Comparison of ENCODE assay signal across 8 cellular contexts in the genomic region with DNA sequence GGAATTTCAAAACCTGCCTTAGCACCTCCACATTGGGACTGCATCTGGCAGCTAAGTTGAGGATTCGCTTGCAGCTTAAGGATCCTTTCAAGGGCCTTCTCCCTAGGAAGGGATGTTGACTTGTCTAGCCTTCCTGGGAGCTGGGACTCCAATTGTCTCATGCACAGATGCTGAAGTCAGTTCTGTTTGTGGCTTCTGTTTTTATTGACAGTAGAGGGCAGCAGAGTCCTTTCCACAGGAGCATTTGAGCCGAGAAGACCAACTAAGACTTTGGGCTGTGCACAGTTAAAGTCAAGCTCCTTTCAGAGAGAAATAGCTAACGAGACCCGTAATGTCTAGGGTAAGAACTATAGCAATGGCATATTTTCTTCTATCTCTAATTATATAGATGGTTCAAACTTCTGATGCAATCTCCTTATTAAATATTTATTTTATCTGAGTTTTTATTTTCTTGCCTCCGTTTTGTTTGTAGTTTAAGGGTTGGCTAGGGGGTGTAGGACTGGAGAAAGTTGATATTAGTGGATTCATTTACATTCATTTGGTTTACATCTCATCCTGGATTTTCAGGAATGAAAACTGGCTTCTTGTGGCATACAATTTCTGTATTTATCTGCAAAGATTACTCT. TPM values are rescaled to one million over a fixed set of nuclear protein-coding genes. Genes with fewer than 3 reads are reported as not detected.
A peak's percentile ranks its signal among the peaks of the same experiment; 100 is the strongest.
DNase-seq lines count a peak whose midpoint lies in the region; ATAC-seq and TF ChIP-seq lines count a peak whose summit lies in the region.

No MANE protein-coding gene starts in this region.

- H3K4me1 Mint-ChIP-seq in Calu3 (ENCODE audit: low read depth, unreplicated experiment) = no peaks in the 10 kb centered on the region
- no peaks in the 10 kb centered on the region for H3K4me1 Mint-ChIP-seq in activated naive CD8-positive, alpha-beta T cell treated with anti-CD3 and anti-CD28 coated beads, Interleukin-2, amount 10 ng/mL, durations not matched to agents 7 days and 5 days

- no peak overlapping the region for H3K27ac ChIP-seq in heart right ventricle

- H3K4me1 ChIP-seq in heart right ventricle = no peaks in the 10 kb centered on the region

- POLR2A ChIA-PET in activated naive CD8-positive, alpha-beta T cell treated with anti-CD3 and anti-CD28 coated beads, Interleukin-2, amount 10 ng/mL, durations not matched to agents 7 days and 5 days (lab: Charles Lee) = no interaction called here

- no peak overlapping the region for H3K4me3 Mint-ChIP-seq in Calu3 (ENCODE audit: low read depth, unreplicated experiment)
- H3K4me3 Mint-ChIP-seq in activated naive CD8-positive, alpha-beta T cell treated with anti-CD3 and anti-CD28 coated beads, Interleukin-2, amount 10 ng/mL, durations not matched to agents 7 days and 5 days = no peak overlapping the region

- H3K36me3 Mint-ChIP-seq in Calu3 (ENCODE audit: insufficient read depth, unreplicated experiment) = no peaks in the 10 kb centered on the region
- no peaks in the 10 kb centered on the region for H3K36me3 Mint-ChIP-seq in activated naive CD8-positive, alpha-beta T cell treated with anti-CD3 and anti-CD28 coated beads, Interleukin-2, amount 10 ng/mL, durations not matched to agents 7 days and 5 days

- ATAC-seq in GM19025 (IDR thresholded peaks at IDR 0.05; ENCODE audit: low read depth, unreplicated experiment) = peak; percentile 70
- peak; percentile 79 for ATAC-seq in HG03457 (IDR thresholded peaks at IDR 0.05; ENCODE audit: unreplicated experiment)
- peak; percentile 65 for ATAC-seq in activated naive CD8-positive, alpha-beta T cell treated with anti-CD3 and anti-CD28 coated beads, Interleukin-2, amount 10 ng/mL, durations not matched to agents 7 days and 5 days (ENCODE audit: low read depth)
- peak in 5 of 8 donors; percentile 44 to 75 (median 58) for ATAC-seq in heart right ventricle
- no peak for ATAC-seq in HG02840 (IDR thresholded peaks at IDR 0.05; ENCODE audit: low FRiP score, unreplicated experiment)

- H3K9me3 ChIP-seq in heart right ventricle = no peaks in the 10 kb centered on the region

- DNase-seq in Calu3 (peak; percentile 40), NCI-H748 (lab: John Stamatoyannopoulos, UW; ENCODE audit: unreplicated experiment) (peak; percentile 62), heart right ventricle (peak in 1 of 2 donors; percentile 17), putamen (ENCODE audit: low spot score) (peak; percentile 66)
- DNase-seq in activated naive CD8-positive, alpha-beta T cell treated with anti-CD3 and anti-CD28 coated beads, Interleukin-2, amount 10 ng/mL, durations not matched to agents 7 days and 5 days = no peak

- 18 to 21% methylated on average over 5 of the region's 5 CpGs for WGBS in heart right ventricle, 2 donors

- peak; percentile 65 for TF ChIP-seq CTCF in Calu3 (IDR thresholded peaks at IDR 0.05; ENCODE audit: unreplicated experiment)
- peak; percentile 57 to 76 (median 71) for TF ChIP-seq CTCF in heart right ventricle (IDR thresholded peaks at IDR 0.05)

- CTCF ChIA-PET in Calu3 (lab: Charles Lee) = interaction anchor here (1.2 to 1.6 kb wide), 7 partner anchors 34 to 1937 kb away, joined by 4 to 7 read pairs (median 6); a partner anchor contains a TSS

- no peaks in the 10 kb centered on the region for H3K36me3 ChIP-seq in heart right ventricle

- H3K9me3 Mint-ChIP-seq in Calu3 (ENCODE audit: low read depth, unreplicated experiment) = no peaks in the 10 kb centered on the region
- H3K9me3 Mint-ChIP-seq in activated naive CD8-positive, alpha-beta T cell treated with anti-CD3 and anti-CD28 coated beads, Interleukin-2, amount 10 ng/mL, durations not matched to agents 7 days and 5 days = no peaks in the 10 kb centered on the region

- peaks cover 0 to 52% (median 21%) of the 10 kb centered on the region in 7 donors for H3K27me3 ChIP-seq in heart right ventricle

- no peak overlapping the region for H3K27ac Mint-ChIP-seq in Calu3 (ENCODE audit: unreplicated experiment)
- H3K27ac Mint-ChIP-seq in activated naive CD8-positive, alpha-beta T cell treated with anti-CD3 and anti-CD28 coated beads, Interleukin-2, amount 10 ng/mL, durations not matched to agents 7 days and 5 days = no peak overlapping the region

- no peak overlapping the region for H3K4me3 ChIP-seq in heart right ventricle

- intact Hi-C loops in Calu3 (cut with micrococcal nuclease; ENCODE audit: unreplicated experiment) = loop anchor here (1.0 to 5.0 kb wide), 4 partner anchors 32 to 1955 kb away; no protein-coding TSS in a partner anchor
- intact Hi-C loops in heart right ventricle (cut with DNase I) = loop anchor here in 5 of 10 donors (10.0 kb wide), 3 partner anchors 1936 to 1956 kb away; no protein-coding TSS in a partner anchor

- H3K27me3 Mint-ChIP-seq in Calu3 (ENCODE audit: unreplicated experiment) = no peaks in the 10 kb centered on the region
- peaks cover 21% of the 10 kb centered on the region for H3K27me3 Mint-ChIP-seq in activated naive CD8-positive, alpha-beta T cell treated with anti-CD3 and anti-CD28 coated beads, Interleukin-2, amount 10 ng/mL, durations not matched to agents 7 days and 5 days

- no TSS peak for BruUV-seq in Calu3 (replicated peaks; lab: Mats Ljungman, UMichigan)

RNA-seq across cellular contexts. Expression of a gene that starts 59.7 kb away (rescaled TPM):
- total RNA-seq in Calu3 (2022) (4.1 and 5.9 TPM in 2 replicates), heart right ventricle (10 to 100 TPM in 1 of 10 donors, 1 to 10 TPM in 9; 2.4 to 11.4 (median 6.3) TPM)
- 1 to 10 TPM; 6.2 to 9.2 TPM for total RNA-seq in activated naive CD8-positive, alpha-beta T cell treated with anti-CD3 and anti-CD28 coated beads, Interleukin-2, amount 10 ng/mL, durations not matched to agents 7 days and 5 days
- polyA plus RNA-seq in heart right ventricle = 1 to 10 TPM; 1.2 to 1.4 TPM
